Comparison of ENCODE assay signal across 9 cellular contexts in genomic region chr14:21263284-21264024, GRCh38. TPM values are rescaled to one million over a fixed set of nuclear protein-coding genes. Genes with fewer than 3 reads are reported as not detected.
DNase-seq lines count a peak whose midpoint lies in the region; ATAC-seq and TF ChIP-seq lines count a peak whose summit lies in the region.
"Had no signal": no experiment of that assay in that cellular context is flagged by ENCODE, and none has a peak within 500 bp of the region (broad histone marks: within the 10 kb centered on the region; RNA-seq: fewer than 3 reads in every experiment).

No MANE protein-coding gene starts in this region.

- peaks cover 100% of the 10 kb centered on the region for H4K20me1 ChIP-seq in hepatocyte (ENCODE audit: insufficient read depth, poor library complexity, severe bottlenecking)

- TF ChIP-seq CTCF in VCaP (conservative IDR thresholded peaks at IDR 0.05) = no peak
- TF ChIP-seq CTCF in hepatocyte (IDR thresholded peaks at IDR 0.05; ENCODE audit: poor library complexity) = no peak

- H3K4me3 ChIP-seq in right cardiac atrium (ENCODE audit: low read length) (no peak overlapping the region), hepatocyte (no peak overlapping the region), SJCRH30 (no peak overlapping the region)

- peak overlapping the region; percentile 90 for H3K4me2 ChIP-seq in hepatocyte

- peak overlapping the region; percentile 46 for H3K27ac ChIP-seq in right cardiac atrium (ENCODE audit: low read length)
- peak overlapping the region; percentile 12; the same call in 1 of the 2 replicates for H3K27ac ChIP-seq in VCaP
- H3K27ac ChIP-seq in hepatocyte = peak overlapping the region; percentile 50
- H3K27ac ChIP-seq in SJCRH30 = no peak overlapping the region

- H3K9me2 ChIP-seq in hepatocyte (replicated peaks; ENCODE audit: insufficient read depth) = no peaks in the 10 kb centered on the region

- H3K27me3 ChIP-seq in right cardiac atrium (ENCODE audit: control insufficient read depth, insufficient read depth) (no peaks in the 10 kb centered on the region), hepatocyte (no peaks in the 10 kb centered on the region), SJCRH30 (no peaks in the 10 kb centered on the region)

- H3K4me1 ChIP-seq in right cardiac atrium (ENCODE audit: control insufficient read depth, insufficient read depth, low read length) (peaks cover 6% of the 10 kb centered on the region), hepatocyte (ENCODE audit: insufficient read depth) (peaks cover 44% of the 10 kb centered on the region), SJCRH30 (peaks cover 16% of the 10 kb centered on the region)

- ATAC-seq in right cardiac atrium (no peak), left ventricle myocardium superior (no peak), HG03432 (IDR thresholded peaks at IDR 0.05; ENCODE audit: unreplicated experiment) (no peak), HG03469 (IDR thresholded peaks at IDR 0.05; ENCODE audit: unreplicated experiment) (no peak)

- DNase-seq in right cardiac atrium (no peak), left ventricle myocardium superior (no peak), hepatocyte (ENCODE audit: low spot score) (no peak), NCI-H2171 treated with DMSO at 0.1 percent for 48 hours (lab: John Stamatoyannopoulos, UW) (no peak), SJCRH30 (no peak)

- H3K36me3 ChIP-seq in hepatocyte (replicated peaks; ENCODE audit: insufficient read depth, low read depth) (peaks cover 14% of the 10 kb centered on the region), SJCRH30 (peaks cover 92% of the 10 kb centered on the region)

- intact Hi-C loops in right cardiac atrium (cut with DNase I) = no loop called here
- intact Hi-C loops in left ventricle myocardium superior (cut with micrococcal nuclease) = loop anchor here (10.0 kb wide), 1 partner anchor 49 kb away; no protein-coding TSS in a partner anchor

- WGBS in right cardiac atrium = 23% methylated on average over 5 of the region's 5 CpGs
- 48% methylated on average over 5 of the region's 5 CpGs for WGBS in hepatocyte (ENCODE audit: low lambda C conversion rate, missing lambda C conversion rate)

- no peaks in the 10 kb centered on the region for H3K9me3 ChIP-seq in right cardiac atrium (ENCODE audit: control insufficient read depth, low read length)
- H3K9me3 ChIP-seq in hepatocyte (ENCODE audit: low read depth) = no peaks in the 10 kb centered on the region
- no peaks in the 10 kb centered on the region for H3K9me3 ChIP-seq in SJCRH30 (replicated peaks)

- H3K79me2 ChIP-seq in hepatocyte = peaks cover 100% of the 10 kb centered on the region

- H2AFZ ChIP-seq in hepatocyte = no peak overlapping the region

RNA-seq across cellular contexts. Expression of gene HNRNPC, which starts 5.8 kb away (rescaled TPM):
- total RNA-seq in right cardiac atrium (100 to 1,000 TPM; 241 to 308 (median 289) TPM), left ventricle myocardium superior (267 TPM), hepatocyte (740 and 800 TPM in 2 replicates)
- polyA plus RNA-seq in right cardiac atrium (334 TPM), hepatocyte (513 and 521 TPM in 2 replicates)
- 1,205 and 1,219 TPM in 2 replicates for total RNA-seq in SJCRH30 (2014; rRNA removed; shearing (Covaris generic))

RNA-seq across cellular contexts. Expression of gene RPGRIP1, which starts 16.4 kb away (rescaled TPM):
- 1 to 10 TPM in 1 of 4 donors, under 1 TPM in 3; 0.20 to 1.0 (median 0.61) TPM for total RNA-seq in right cardiac atrium
- 0.27 TPM for polyA plus RNA-seq in right cardiac atrium
- total RNA-seq in left ventricle myocardium superior = 0.52 TPM
- total RNA-seq in hepatocyte = 0.07 TPM in 1 of 2 replicates, not detected in the other
- not detected in 2 replicates for polyA plus RNA-seq in hepatocyte
- total RNA-seq in SJCRH30 (2014; rRNA removed; shearing (Covaris generic)) = not detected in 2 replicates
- total RNA-seq: esophagus mucosa had no signal
